Comparison of ENCODE assay signal across 8 cellular contexts in the genomic region with DNA sequence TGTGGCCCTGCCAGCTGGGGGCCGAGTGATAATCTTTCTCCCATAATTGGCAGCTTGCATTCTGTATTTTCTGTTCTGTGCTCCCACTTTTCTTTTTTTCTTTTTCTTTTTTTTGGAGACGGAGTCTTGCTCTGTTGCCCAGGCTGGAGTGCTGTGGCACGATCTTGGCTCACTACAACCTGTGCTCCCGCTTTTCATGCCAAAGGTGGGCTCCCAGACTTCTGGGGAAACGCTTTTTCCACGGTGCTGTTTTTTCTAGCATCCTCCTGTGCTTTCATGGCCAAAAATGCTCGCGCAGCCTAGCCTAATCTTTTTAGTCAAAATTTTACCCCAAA. TPM values are rescaled to one million over a fixed set of nuclear protein-coding genes. Genes with fewer than 3 reads are reported as not detected.
DNase-seq lines count a peak whose midpoint lies in the region; ATAC-seq and TF ChIP-seq lines count a peak whose summit lies in the region.

No MANE protein-coding gene starts in this region.

- CTCF ChIA-PET in activated naive CD4-positive, alpha-beta T cell treated with anti-CD3 and anti-CD28 coated beads, Interleukin-2, amount 10 ng/mL, durations not matched to agents 7 days and 5 days (lab: Charles Lee): no interaction called here
- CTCF ChIA-PET in mammary epithelial cell (lab: Charles Lee; ENCODE audit: low non-redundant PET): no interaction called here

- H3K9ac ChIP-seq in mammary epithelial cell (ENCODE audit: insufficient read depth, low read length): peak overlapping the region; percentile 70

- H3K4me3 ChIP-seq in mammary epithelial cell (replicated peaks in 1 of 3; ENCODE audit: insufficient read depth in 1 of 3, low read depth in 2 of 3, low read length in 3 of 3) (peak overlapping the region; percentile 72 to 95 (median 89)), upper lobe of right lung (peak overlapping the region; percentile 92)

- peak overlapping the region; percentile 98 for H3K27ac Mint-ChIP-seq in activated naive CD4-positive, alpha-beta T cell treated with anti-CD3 and anti-CD28 coated beads, Interleukin-2, amount 10 ng/mL, durations not matched to agents 7 days and 5 days
- H3K27ac Mint-ChIP-seq in memory B cell: peak overlapping the region; percentile 78

- dilution Hi-C loops in mammary epithelial cell (cut with HindIII; ENCODE audit: low sequenced_read_pairs): no loop called here

- H3K36me3 Mint-ChIP-seq in activated naive CD4-positive, alpha-beta T cell treated with anti-CD3 and anti-CD28 coated beads, Interleukin-2, amount 10 ng/mL, durations not matched to agents 7 days and 5 days: peaks cover 27% of the 10 kb centered on the region
- H3K36me3 Mint-ChIP-seq in memory B cell: peaks cover 7% of the 10 kb centered on the region

- H3K27ac ChIP-seq in mammary epithelial cell (ENCODE audit: insufficient read depth, low read depth, low read length): peak overlapping the region; percentile 69
- H3K27ac ChIP-seq in upper lobe of right lung: peak overlapping the region; percentile 96

- no peaks in the 10 kb centered on the region for H4K20me1 ChIP-seq in mammary epithelial cell (ENCODE audit: insufficient read depth, low read length)

- H2AFZ ChIP-seq in mammary epithelial cell (ENCODE audit: low read depth, low read length): peak overlapping the region; percentile 94

- peaks cover 37% of the 10 kb centered on the region for H3K79me2 ChIP-seq in mammary epithelial cell (ENCODE audit: insufficient read depth, low read length)

- H3K4me1 ChIP-seq in mammary epithelial cell (ENCODE audit: insufficient read depth, low read length) (peaks cover 2% of the 10 kb centered on the region), upper lobe of right lung (peaks cover 16% of the 10 kb centered on the region)

- intact Hi-C loops in mammary epithelial cell (cut with micrococcal nuclease) (loop anchor here (2.0 to 5.0 kb wide), 4 partner anchors 75 to 400 kb away; a partner anchor contains a TSS), upper lobe of right lung (cut with DNase I) (no loop called here)

- ATAC-seq in memory B cell (ENCODE audit: low read depth): no peak
- no peak for ATAC-seq in upper lobe of right lung
- ATAC-seq in HG02642 (IDR thresholded peaks at IDR 0.05; ENCODE audit: poor library complexity, unreplicated experiment): no peak
- no peak for ATAC-seq in GM21515 (IDR thresholded peaks at IDR 0.05; ENCODE audit: unreplicated experiment)

- peak overlapping the region; percentile 88 for H3K4me2 ChIP-seq in mammary epithelial cell (ENCODE audit: insufficient read depth, low read depth, low read length)

- 0% methylated on average over 7 of the region's 8 CpGs for WGBS in mammary epithelial cell (ENCODE audit: low coverage, missing lambda C conversion rate)

- TF ChIP-seq CTCF in mammary epithelial cell (conservative IDR thresholded peaks at IDR 0.05 in 1 of 2, IDR thresholded peaks at IDR 0.05 in 1 of 2; ENCODE audit: extremely low read depth in 1 of 2, insufficient read depth in 1 of 2, low read depth in 1 of 2, low read length in 2 of 2) (no peak), upper lobe of right lung (IDR thresholded peaks at IDR 0.05) (no peak)

- peaks cover 34% of the 10 kb centered on the region for H3K4me1 Mint-ChIP-seq in activated naive CD4-positive, alpha-beta T cell treated with anti-CD3 and anti-CD28 coated beads, Interleukin-2, amount 10 ng/mL, durations not matched to agents 7 days and 5 days
- peaks cover 9% of the 10 kb centered on the region for H3K4me1 Mint-ChIP-seq in memory B cell

- H3K9me3 ChIP-seq in mammary epithelial cell (replicated peaks; ENCODE audit: insufficient read depth, low read length) (no peaks in the 10 kb centered on the region), upper lobe of right lung (no peaks in the 10 kb centered on the region)

- TSS peak; percentile 25 for BruUV-seq in mammary epithelial cell (replicated peaks; lab: Mats Ljungman, UMichigan)

- H3K9me3 Mint-ChIP-seq in activated naive CD4-positive, alpha-beta T cell treated with anti-CD3 and anti-CD28 coated beads, Interleukin-2, amount 10 ng/mL, durations not matched to agents 7 days and 5 days: no peaks in the 10 kb centered on the region
- no peaks in the 10 kb centered on the region for H3K9me3 Mint-ChIP-seq in memory B cell

- H3K36me3 ChIP-seq in mammary epithelial cell (ENCODE audit: insufficient read depth, low read length): peaks cover 7% of the 10 kb centered on the region
- peaks cover 10% of the 10 kb centered on the region for H3K36me3 ChIP-seq in upper lobe of right lung

- in situ Hi-C loops in mammary epithelial cell (cut with MboI; ENCODE audit: low sequenced_read_pairs in 2 of 2): no loop called here

- H3K27me3 Mint-ChIP-seq in activated naive CD4-positive, alpha-beta T cell treated with anti-CD3 and anti-CD28 coated beads, Interleukin-2, amount 10 ng/mL, durations not matched to agents 7 days and 5 days: peaks cover 10% of the 10 kb centered on the region
- H3K27me3 Mint-ChIP-seq in memory B cell: no peaks in the 10 kb centered on the region

- DNase-seq in activated naive CD4-positive, alpha-beta T cell treated with anti-CD3 and anti-CD28 coated beads, Interleukin-2, amount 10 ng/mL, durations not matched to agents 7 days and 5 days: no peak
- DNase-seq in activated naive CD4-positive, alpha-beta T cell treated with anti-CD3 and anti-CD28 coated beads, Interleukin-2, amount 50 U/mL, for 16 hours: no peak
- no peak for DNase-seq in mammary epithelial cell
- DNase-seq in memory B cell (ENCODE audit: low spot score in 2 of 2): no peak
- DNase-seq in upper lobe of right lung: no peak
- DNase-seq in GOT3 (lab: John Stamatoyannopoulos, UW): no peak

- H3K27me3 ChIP-seq in mammary epithelial cell (ENCODE audit: insufficient read depth, low read length): no peaks in the 10 kb centered on the region
- H3K27me3 ChIP-seq in upper lobe of right lung: no peaks in the 10 kb centered on the region

- peak overlapping the region; percentile 96 for H3K4me3 Mint-ChIP-seq in activated naive CD4-positive, alpha-beta T cell treated with anti-CD3 and anti-CD28 coated beads, Interleukin-2, amount 10 ng/mL, durations not matched to agents 7 days and 5 days
- peak overlapping the region; percentile 96 for H3K4me3 Mint-ChIP-seq in memory B cell

RNA-seq across cellular contexts. Expression of a gene that starts 0.6 kb away (rescaled TPM):
- 10 to 100 TPM; 31.7 to 41.0 TPM for total RNA-seq in mammary epithelial cell
- polyA plus RNA-seq in mammary epithelial cell: 13.4 TPM
- polyA minus RNA-seq in mammary epithelial cell: 48.2 TPM
- 28.8 TPM for total RNA-seq in upper lobe of right lung
